Comparison of ENCODE assay signal across 1 cellular context in genomic region chr19:50648659-50649058, GRCh38.
TF ChIP-seq lines count a peak whose summit lies in the region.

No MANE protein-coding gene starts in this region.

TF ChIP-seq in H1, 55 proteins besides CTCF, POLR2A, EP300 and RAD21:
- TF ChIP-seq SIRT6 (IDR thresholded peaks at IDR 0.05; ENCODE audit: low read length), result no peak
- no peak for TF ChIP-seq ATF3 (IDR thresholded peaks at IDR 0.05; ENCODE audit: insufficient read depth, low read depth, low read length)
- TF ChIP-seq FOSL1 (IDR thresholded peaks at IDR 0.05; ENCODE audit: insufficient read depth, low read depth, low read length), result no peak
- TF ChIP-seq TAF1 (IDR thresholded peaks at IDR 0.05; ENCODE audit: low read depth, low read length), result no peak
- no peak for TF ChIP-seq SAP30 (IDR thresholded peaks at IDR 0.05; ENCODE audit: insufficient read depth, insufficient replicate concordance, low read length)
- no peak for TF ChIP-seq CBX8 (IDR thresholded peaks at IDR 0.05; ENCODE audit: borderline replicate concordance, low read depth, low read length)
- no peak for TF ChIP-seq POU5F1 (IDR thresholded peaks at IDR 0.05; ENCODE audit: low read depth, low read length)
- no peak for TF ChIP-seq ZNF274 (IDR thresholded peaks at IDR 0.05; ENCODE audit: borderline replicate concordance, extremely low read depth, low read length)
- no peak for TF ChIP-seq JUN (IDR thresholded peaks at IDR 0.05; ENCODE audit: low read depth, low read length)
- TF ChIP-seq BACH1 (IDR thresholded peaks at IDR 0.05; ENCODE audit: low read length), result no peak
- TF ChIP-seq MAX (IDR thresholded peaks at IDR 0.05), result no peak
